Comparison of ENCODE assay signal across 8 cellular contexts in genomic region chr7:133252858-133253521, GRCh38. TPM values are rescaled to one million over a fixed set of nuclear protein-coding genes. Genes with fewer than 3 reads are reported as not detected.
DNase-seq lines count a peak whose midpoint lies in the region; ATAC-seq and TF ChIP-seq lines count a peak whose summit lies in the region.

TSS of gene EXOC4 (plus strand) at chr7:133253078.

- H4K8ac ChIP-seq in IMR-90 (ENCODE audit: low read depth in 2 of 2, low read length in 2 of 2), result peak within 1 kb of the TSS; percentile 61 to 88

- POLR2A ChIA-PET in IMR-90 (lab: Charles Lee; ENCODE audit: unreplicated experiment), result no interaction called here

- H3K4ac ChIP-seq in IMR-90 (ENCODE audit: low read depth, low read length), result peak within 1 kb of the TSS; percentile 93

- H3K9ac ChIP-seq in IMR-90 (ENCODE audit: low read depth, low read length), result peak within 1 kb of the TSS; percentile 94

- TF ChIP-seq RAD21 in IMR-90 (IDR thresholded peaks at IDR 0.05; ENCODE audit: low read length), result no peak

- no peaks in the 10 kb centered on the region for H4K20me1 ChIP-seq in IMR-90 (ENCODE audit: insufficient read depth, low read length)

- ATAC-seq in GM21528 (IDR thresholded peaks at IDR 0.05; ENCODE audit: low FRiP score, unreplicated experiment), result peak; percentile 99
- ATAC-seq in IMR-90 (ENCODE audit: low read depth), result peak; percentile 100

- H3K9me3 ChIP-seq in IMR-90 (ENCODE audit: control insufficient read depth, insufficient read depth, low read length), result no peaks in the 10 kb centered on the region

- H2BK15ac ChIP-seq in IMR-90 (ENCODE audit: low read depth, low read length), result no peak within 1 kb of the TSS

- peak within 1 kb of the TSS; percentile 96 for H2AK9ac ChIP-seq in IMR-90 (replicated peaks; ENCODE audit: low read depth, low read length, poor library complexity)

- H3K56ac ChIP-seq in IMR-90 (ENCODE audit: extremely low read depth, insufficient read depth, low read length), result peak within 1 kb of the TSS; percentile 72

- peak within 1 kb of the TSS; percentile 78 for H4K91ac ChIP-seq in IMR-90 (ENCODE audit: insufficient read depth, low read depth, low read length)

- H3K27me3 ChIP-seq in IMR-90 (ENCODE audit: control insufficient read depth, insufficient read depth, low read length), result no peaks in the 10 kb centered on the region

- peak within 1 kb of the TSS; percentile 99 for H3K4me2 ChIP-seq in IMR-90 (ENCODE audit: low read depth, low read length)

- peak within 1 kb of the TSS; percentile 87 for H4K5ac ChIP-seq in IMR-90 (ENCODE audit: low read depth, low read length)

- H2BK120ac ChIP-seq in IMR-90 (ENCODE audit: low read depth, low read length), result no peak within 1 kb of the TSS; the same call in 1 of the 2 replicates

- dilution Hi-C loops in IMR-90 (cut with HindIII; ENCODE audit: low sequenced_read_pairs, unreplicated experiment), result no loop called here

- WGBS in IMR-90 (ENCODE audit: extremely low coverage in 2 of 2, insufficient read length in 1 of 2), 2 experiments, result 0% methylated on average over 7 of the region's 25 CpGs; no CpG with 5 or more reads in 1 of the 2 experiments

- peak within 1 kb of the TSS; percentile 91 for H3K27ac ChIP-seq in IMR-90 (ENCODE audit: insufficient read depth, low read length)

- H2BK20ac ChIP-seq in IMR-90 (ENCODE audit: low read depth, low read length), result no peak within 1 kb of the TSS

- H3K18ac ChIP-seq in IMR-90 (ENCODE audit: low read depth, low read length), result peak within 1 kb of the TSS; percentile 72; the same call in 1 of the 2 replicates

- peak; percentile 100 for DNase-seq in DMS 273 (lab: John Stamatoyannopoulos, UW; ENCODE audit: unreplicated experiment)
- peak; percentile 97 for DNase-seq in IMR-90
- DNase-seq in OCI-M1 (lab: John Stamatoyannopoulos, UW), result peak; percentile 95
- peak; percentile 93 for DNase-seq in activated T-cell treated with anti-CD3 and anti-CD28 coated beads for 24 hours (ENCODE audit: low read depth)
- DNase-seq in epidermal melanocyte (ENCODE audit: insufficient read length, low spot score), result peak; percentile 88
- DNase-seq in middle frontal gyrus (ENCODE audit: extremely low spot score, low spot score), result peak; percentile 97
- DNase-seq in stimulated activated CD8-positive, alpha-beta memory T cell treated with anti-CD3 and anti-CD28 coated beads, Interleukin-2, amount 100 ng/mL, for 48 hours (ENCODE audit: low read depth in 2 of 2), result peak; percentile 66 to 77

- no peaks in the 10 kb centered on the region; the same call in 1 of the 2 replicates for H3K36me3 ChIP-seq in IMR-90 (ENCODE audit: control insufficient read depth, insufficient read depth, low read length)

- CTCF ChIA-PET in IMR-90 (lab: Yijun Ruan, JAX), result interaction anchor here (0.6 to 1.9 kb wide), 3 partner anchors 15 to 1266 kb away, joined by 3 to 8 read pairs (median 4); no protein-coding TSS in a partner anchor

- H3K4me1 ChIP-seq in IMR-90 (ENCODE audit: control insufficient read depth, insufficient read depth, low read length), result no peaks in the 10 kb centered on the region

- peak within 1 kb of the TSS; percentile 91 for H3K23ac ChIP-seq in IMR-90 (ENCODE audit: low read depth, low read length)

- in situ Hi-C loops in IMR-90 (cut with MboI; ENCODE audit: low sequenced_read_pairs), result no loop called here

- H3K9me1 ChIP-seq in IMR-90 (ENCODE audit: insufficient read depth, low read length), result 0 out of 2 replicates have a peak, but pooled peaks cover 3% of the 10 kb centered on the region

- no peak for TF ChIP-seq CTCF in IMR-90 (conservative IDR thresholded peaks at IDR 0.05; ENCODE audit: low read depth, low read length)

- intact Hi-C loops in IMR-90 (cut with micrococcal nuclease), result loop anchor here (2.0 to 10.0 kb wide), 2 partner anchors 182 to 602 kb away; no protein-coding TSS in a partner anchor

- BruUV-seq in IMR-90 (replicated peaks; lab: Mats Ljungman, UMichigan), result no TSS peak

- H2BK5ac ChIP-seq in IMR-90 (ENCODE audit: low read depth, low read length, poor library complexity, severe bottlenecking), result peak within 1 kb of the TSS; percentile 76

- peaks cover 14 to 32% of the 10 kb centered on the region in 2 experiments for H3K79me1 ChIP-seq in IMR-90 (ENCODE audit: low read depth in 1 of 2, low read length in 2 of 2)

- TF ChIP-seq POLR2A in IMR-90 (IDR thresholded peaks at IDR 0.05; ENCODE audit: low read depth, low read length), result peak; percentile 66

- peak within 1 kb of the TSS; percentile 98 for H2AFZ ChIP-seq in IMR-90 (replicated peaks; ENCODE audit: low read length, poor library complexity)

- H3K14ac ChIP-seq in IMR-90 (replicated peaks; ENCODE audit: low read depth, low read length), result peak within 1 kb of the TSS; percentile 93

- no peak within 1 kb of the TSS for H2AK5ac ChIP-seq in IMR-90 (ENCODE audit: low read depth, low read length)

- peak within 1 kb of the TSS; percentile 84 for H3K4me3 ChIP-seq in IMR-90 (ENCODE audit: insufficient read depth, low read depth, low read length)

TF ChIP-seq in IMR-90, 13 proteins besides CTCF, POLR2A, EP300 and RAD21:
- TF ChIP-seq MAZ (IDR thresholded peaks at IDR 0.05; ENCODE audit: borderline replicate concordance, low read depth, low read length), result peak; percentile 22; the same call in 1 of the 2 replicates
- 0 out of 2 replicates have a peak, but pooled peaks have one; percentile 26 for TF ChIP-seq USF2 (IDR thresholded peaks at IDR 0.05; ENCODE audit: low read depth, low read length)
- TF ChIP-seq, protein P1, sequence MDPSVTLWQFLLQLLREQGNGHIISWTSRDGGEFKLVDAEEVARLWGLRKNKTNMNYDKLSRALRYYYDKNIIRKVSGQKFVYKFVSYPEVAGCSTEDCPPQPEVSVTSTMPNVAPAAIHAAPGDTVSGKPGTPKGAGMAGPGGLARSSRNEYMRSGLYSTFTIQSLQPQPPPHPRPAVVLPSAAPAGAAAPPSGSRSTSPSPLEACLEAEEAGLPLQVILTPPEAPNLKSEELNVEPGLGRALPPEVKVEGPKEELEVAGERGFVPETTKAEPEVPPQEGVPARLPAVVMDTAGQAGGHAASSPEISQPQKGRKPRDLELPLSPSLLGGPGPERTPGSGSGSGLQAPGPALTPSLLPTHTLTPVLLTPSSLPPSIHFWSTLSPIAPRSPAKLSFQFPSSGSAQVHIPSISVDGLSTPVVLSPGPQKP (IDR thresholded peaks at IDR 0.05; ENCODE audit: borderline replicate concordance, low read depth, low read length), result no peak
- TF ChIP-seq RFX5 (IDR thresholded peaks at IDR 0.05; ENCODE audit: low read depth, low read length), result no peak
- no peak for TF ChIP-seq CEBPB (IDR thresholded peaks at IDR 0.05; ENCODE audit: low read depth, low read length)
- no peak for TF ChIP-seq RCOR1 (IDR thresholded peaks at IDR 0.05; ENCODE audit: insufficient replicate concordance, low read length)
- TF ChIP-seq MAFK (IDR thresholded peaks at IDR 0.05; ENCODE audit: low read depth, low read length), result peak; percentile 87
- peak; percentile 23; the same call in 1 of the 2 replicates for TF ChIP-seq MXI1 (IDR thresholded peaks at IDR 0.05; ENCODE audit: borderline replicate concordance, low read depth, low read length)
- peak; percentile 44; the same call in 1 of the 2 replicates for TF ChIP-seq FOS (IDR thresholded peaks at IDR 0.05; ENCODE audit: low read depth, low read length)
- no peak for TF ChIP-seq NFE2L2 (IDR thresholded peaks at IDR 0.05; ENCODE audit: low read depth, low read length)
- TF ChIP-seq BHLHE40 (IDR thresholded peaks at IDR 0.05; ENCODE audit: low read depth, low read length), result no peak
- no peak for TF ChIP-seq CHD1 (IDR thresholded peaks at IDR 0.05; ENCODE audit: low read depth, low read length)
- TF ChIP-seq SMC3 (IDR thresholded peaks at IDR 0.05; ENCODE audit: low read depth, low read length), result no peak

RNA-seq across cellular contexts. Expression of gene EXOC4, which starts in this region (rescaled TPM):
- 85.5 and 94.6 TPM in 2 replicates for total RNA-seq in IMR-90 (2012; rRNA removed)
- 25.4 and 31.5 TPM in 2 replicates for polyA plus RNA-seq in IMR-90 (2012; rRNA removed)
- polyA plus RNA-seq in IMR-90 (2012; cell fraction: cytosol; rRNA removed), result 9.3 and 11.8 TPM in 2 replicates
- polyA plus RNA-seq in IMR-90 (2012; cell fraction: nucleus; rRNA removed; ENCODE audit: low replicate concordance), result 3.9 and 16.8 TPM in 2 replicates

Comparison
In these comparisons a context has a peak if more than half of its experiments do, and no peak if none do; other contexts are left out.
1. Peak in every context shown above with its lines: DNase-seq, ATAC-seq, H3K4me3 ChIP-seq and H3K27ac ChIP-seq.